20 cellular contexts compared by ENCODE assay signal in the genomic region with DNA sequence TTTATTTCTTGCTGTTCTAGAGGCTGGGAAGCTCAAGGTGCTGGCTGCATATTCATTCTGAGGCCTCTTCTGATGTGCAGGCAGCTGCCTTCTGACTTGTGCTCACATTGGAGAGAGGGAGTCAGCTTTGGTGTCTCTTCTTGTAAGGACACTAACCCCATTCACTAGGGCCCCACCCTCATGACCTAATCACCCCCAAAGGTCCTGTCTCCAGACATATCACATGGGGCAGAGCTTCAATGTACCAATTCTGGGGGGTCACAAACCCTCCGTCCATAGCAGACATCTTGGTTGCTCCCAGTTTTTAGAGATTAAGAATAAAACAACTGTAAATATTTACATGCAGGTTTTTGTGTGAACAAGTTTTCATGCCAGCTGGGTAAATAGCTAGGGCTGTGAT.
"Had no signal": no experiment of that assay in that cellular context is flagged by ENCODE, and none has a peak within 500 bp of the region (broad histone marks: within the 10 kb centered on the region; RNA-seq: fewer than 3 reads in every experiment).

No MANE protein-coding gene starts in this region.

- ATAC-seq: activated CD8-positive, alpha-beta T cell treated with anti-CD3 and anti-CD28 coated beads, Interleukin-2, amount 10 ng/mL, durations not matched to agents 7 days and 5 days; body of pancreas; WTC11 had no signal

- H3K4me1 ChIP-seq: ascending aorta had no signal

- H3K9me3 ChIP-seq: ascending aorta, body of pancreas had no signal

- H3K27me3 ChIP-seq: ascending aorta, body of pancreas had no signal

- H3K4me3 ChIP-seq: ascending aorta, body of pancreas had no signal

- H3K36me3 ChIP-seq: ascending aorta had no signal

- FAIRE-seq: bronchial epithelial cell had no signal

- H3K27ac ChIP-seq: ascending aorta, body of pancreas had no signal

- DNase-seq: activated CD4-positive, alpha-beta T cell treated with anti-CD3 and anti-CD28 coated beads for 48 hours; activated CD4-positive, alpha-beta T cell treated with anti-CD3 and anti-CD28 coated beads, Interleukin-2, amount 50 U/mL, for 4 hours; activated CD4-positive, CD25-positive, alpha-beta regulatory T cell treated with anti-CD3 and anti-CD28 coated beads, Interleukin-2, amount 50 U/mL, for 72 hours; activated CD8-positive, alpha-beta T cell treated with anti-CD3 and anti-CD28 coated beads, Interleukin-2, amount 10 ng/mL, durations not matched to agents 7 days and 5 days; activated effector memory CD4-positive, alpha-beta T cell treated with Interleukin-2 at 50 U/mL for 16 hours; activated naive CD4-positive, alpha-beta T cell; activated T-cell treated with anti-CD3 and anti-CD28 coated beads, Interleukin-2, amount 50 U/mL, for 1 hour; IMR-90; KG1; NCI-H1092; NCI-H1436; NCI-H1694 treated with DMSO at 0.1 percent for 48 hours; NCI-H2029 treated with DMSO at 0.1 percent for 48 hours; NCI-H510A treated with DMSO at 0.1 percent for 48 hours; NCI-H69; SHP77 treated with DMSO at 0.1 percent for 48 hours had no signal
